ENCODE assay signal across 2 cellular contexts in the genomic region with DNA sequence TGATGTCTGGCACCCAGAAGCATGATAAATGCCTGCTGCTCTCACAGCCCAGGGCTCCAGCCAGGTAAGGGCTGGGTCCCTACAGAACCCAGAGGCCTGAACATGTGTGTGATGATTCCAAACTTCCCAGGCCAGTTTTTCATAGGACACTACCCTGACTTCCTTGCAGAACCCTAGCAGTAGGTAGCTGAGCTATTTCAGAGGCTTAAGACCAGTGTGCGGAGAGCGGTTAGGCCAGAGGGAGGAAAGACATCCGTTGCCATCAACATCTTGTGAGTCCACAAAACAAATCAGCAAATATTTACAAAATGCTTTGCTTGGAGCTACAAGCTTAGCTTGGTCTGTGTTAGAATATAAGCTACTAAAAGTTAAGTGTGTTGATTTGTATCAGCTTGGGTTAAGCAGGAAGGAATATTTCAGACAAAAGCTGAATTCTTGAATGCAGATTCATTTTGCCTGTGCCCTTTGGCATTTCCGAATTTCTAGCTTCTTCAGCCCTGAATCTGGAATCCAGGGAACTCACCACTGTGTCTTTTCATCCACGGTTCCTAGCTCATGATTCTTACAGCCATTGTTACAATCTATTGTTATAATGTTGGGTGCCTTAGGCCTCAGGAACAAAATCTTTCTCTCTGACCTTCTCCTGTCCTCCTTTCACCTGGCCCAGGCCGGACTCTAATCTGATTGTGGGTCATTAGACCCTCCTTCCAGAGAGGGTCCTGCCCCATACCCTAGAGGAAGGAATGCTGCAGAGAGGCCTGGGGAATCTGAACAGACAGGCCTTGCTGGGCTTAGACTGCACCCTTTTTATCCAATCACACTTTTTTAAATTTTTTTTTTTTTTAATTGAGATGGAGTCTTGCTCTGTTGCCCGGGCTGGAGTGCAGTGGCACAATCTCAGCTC.
TF ChIP-seq lines count a peak whose summit lies in the region.

No MANE protein-coding gene starts in this region.

TF ChIP-seq in SK-N-SH, 30 proteins besides CTCF, POLR2A, EP300 and RAD21 (continued from another document):
- TF ChIP-seq GATA2 (CRISPR knock-in tag; IDR thresholded peaks at IDR 0.05) (no peak), TCF12 (IDR thresholded peaks at IDR 0.05) (no peak), TEAD4 (IDR thresholded peaks at IDR 0.05; ENCODE audit: borderline replicate concordance, insufficient read depth) (no peak), JUND (IDR thresholded peaks at IDR 0.05) (no peak), YY1 (IDR thresholded peaks at IDR 0.05; ENCODE audit: low read depth) (no peak), RFX5 (IDR thresholded peaks at IDR 0.05; ENCODE audit: low read length) (no peak), CHD2 (IDR thresholded peaks at IDR 0.05; ENCODE audit: low read length, partially characterized antibody) (no peak)
- TF ChIP-seq, protein P1, sequence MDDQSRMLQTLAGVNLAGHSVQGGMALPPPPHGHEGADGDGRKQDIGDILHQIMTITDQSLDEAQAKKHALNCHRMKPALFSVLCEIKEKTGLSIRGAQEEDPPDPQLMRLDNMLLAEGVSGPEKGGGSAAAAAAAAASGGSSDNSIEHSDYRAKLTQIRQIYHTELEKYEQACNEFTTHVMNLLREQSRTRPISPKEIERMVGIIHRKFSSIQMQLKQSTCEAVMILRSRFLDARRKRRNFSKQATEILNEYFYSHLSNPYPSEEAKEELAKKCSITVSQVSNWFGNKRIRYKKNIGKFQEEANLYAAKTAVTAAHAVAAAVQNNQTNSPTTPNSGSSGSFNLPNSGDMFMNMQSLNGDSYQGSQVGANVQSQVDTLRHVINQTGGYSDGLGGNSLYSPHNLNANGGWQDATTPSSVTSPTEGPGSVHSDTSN (IDR thresholded peaks at IDR 0.05): no peak
- TF ChIP-seq, protein P2, sequence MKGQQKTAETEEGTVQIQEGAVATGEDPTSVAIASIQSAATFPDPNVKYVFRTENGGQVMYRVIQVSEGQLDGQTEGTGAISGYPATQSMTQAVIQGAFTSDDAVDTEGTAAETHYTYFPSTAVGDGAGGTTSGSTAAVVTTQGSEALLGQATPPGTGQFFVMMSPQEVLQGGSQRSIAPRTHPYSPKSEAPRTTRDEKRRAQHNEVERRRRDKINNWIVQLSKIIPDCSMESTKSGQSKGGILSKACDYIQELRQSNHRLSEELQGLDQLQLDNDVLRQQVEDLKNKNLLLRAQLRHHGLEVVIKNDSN (IDR thresholded peaks at IDR 0.05; ENCODE audit: borderline replicate concordance, low read depth): no peak
- TF ChIP-seq, protein P3, sequence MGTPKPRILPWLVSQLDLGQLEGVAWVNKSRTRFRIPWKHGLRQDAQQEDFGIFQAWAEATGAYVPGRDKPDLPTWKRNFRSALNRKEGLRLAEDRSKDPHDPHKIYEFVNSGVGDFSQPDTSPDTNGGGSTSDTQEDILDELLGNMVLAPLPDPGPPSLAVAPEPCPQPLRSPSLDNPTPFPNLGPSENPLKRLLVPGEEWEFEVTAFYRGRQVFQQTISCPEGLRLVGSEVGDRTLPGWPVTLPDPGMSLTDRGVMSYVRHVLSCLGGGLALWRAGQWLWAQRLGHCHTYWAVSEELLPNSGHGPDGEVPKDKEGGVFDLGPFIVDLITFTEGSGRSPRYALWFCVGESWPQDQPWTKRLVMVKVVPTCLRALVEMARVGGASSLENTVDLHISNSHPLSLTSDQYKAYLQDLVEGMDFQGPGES (IDR thresholded peaks at IDR 0.05; ENCODE audit: low read depth, low read length): no peak
- TF ChIP-seq, protein P4, sequence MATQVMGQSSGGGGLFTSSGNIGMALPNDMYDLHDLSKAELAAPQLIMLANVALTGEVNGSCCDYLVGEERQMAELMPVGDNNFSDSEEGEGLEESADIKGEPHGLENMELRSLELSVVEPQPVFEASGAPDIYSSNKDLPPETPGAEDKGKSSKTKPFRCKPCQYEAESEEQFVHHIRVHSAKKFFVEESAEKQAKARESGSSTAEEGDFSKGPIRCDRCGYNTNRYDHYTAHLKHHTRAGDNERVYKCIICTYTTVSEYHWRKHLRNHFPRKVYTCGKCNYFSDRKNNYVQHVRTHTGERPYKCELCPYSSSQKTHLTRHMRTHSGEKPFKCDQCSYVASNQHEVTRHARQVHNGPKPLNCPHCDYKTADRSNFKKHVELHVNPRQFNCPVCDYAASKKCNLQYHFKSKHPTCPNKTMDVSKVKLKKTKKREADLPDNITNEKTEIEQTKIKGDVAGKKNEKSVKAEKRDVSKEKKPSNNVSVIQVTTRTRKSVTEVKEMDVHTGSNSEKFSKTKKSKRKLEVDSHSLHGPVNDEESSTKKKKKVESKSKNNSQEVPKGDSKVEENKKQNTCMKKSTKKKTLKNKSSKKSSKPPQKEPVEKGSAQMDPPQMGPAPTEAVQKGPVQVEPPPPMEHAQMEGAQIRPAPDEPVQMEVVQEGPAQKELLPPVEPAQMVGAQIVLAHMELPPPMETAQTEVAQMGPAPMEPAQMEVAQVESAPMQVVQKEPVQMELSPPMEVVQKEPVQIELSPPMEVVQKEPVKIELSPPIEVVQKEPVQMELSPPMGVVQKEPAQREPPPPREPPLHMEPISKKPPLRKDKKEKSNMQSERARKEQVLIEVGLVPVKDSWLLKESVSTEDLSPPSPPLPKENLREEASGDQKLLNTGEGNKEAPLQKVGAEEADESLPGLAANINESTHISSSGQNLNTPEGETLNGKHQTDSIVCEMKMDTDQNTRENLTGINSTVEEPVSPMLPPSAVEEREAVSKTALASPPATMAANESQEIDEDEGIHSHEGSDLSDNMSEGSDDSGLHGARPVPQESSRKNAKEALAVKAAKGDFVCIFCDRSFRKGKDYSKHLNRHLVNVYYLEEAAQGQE (IDR thresholded peaks at IDR 0.05; ENCODE audit: low read depth, low read length): no peak

TF ChIP-seq in SK-N-SH treated with all-trans-retinoic acid at 6 μM for 48 hours, 23 proteins besides CTCF, POLR2A, EP300 and RAD21 (continued from another document):
- TF ChIP-seq, protein P5, sequence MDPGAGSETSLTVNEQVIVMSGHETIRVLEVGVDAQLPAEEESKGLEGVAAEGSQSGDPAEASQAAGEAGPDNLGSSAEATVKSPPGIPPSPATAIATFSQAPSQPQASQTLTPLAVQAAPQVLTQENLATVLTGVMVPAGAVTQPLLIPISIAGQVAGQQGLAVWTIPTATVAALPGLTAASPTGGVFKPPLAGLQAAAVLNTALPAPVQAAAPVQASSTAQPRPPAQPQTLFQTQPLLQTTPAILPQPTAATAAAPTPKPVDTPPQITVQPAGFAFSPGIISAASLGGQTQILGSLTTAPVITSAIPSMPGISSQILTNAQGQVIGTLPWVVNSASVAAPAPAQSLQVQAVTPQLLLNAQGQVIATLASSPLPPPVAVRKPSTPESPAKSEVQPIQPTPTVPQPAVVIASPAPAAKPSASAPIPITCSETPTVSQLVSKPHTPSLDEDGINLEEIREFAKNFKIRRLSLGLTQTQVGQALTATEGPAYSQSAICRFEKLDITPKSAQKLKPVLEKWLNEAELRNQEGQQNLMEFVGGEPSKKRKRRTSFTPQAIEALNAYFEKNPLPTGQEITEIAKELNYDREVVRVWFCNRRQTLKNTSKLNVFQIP (CRISPR knock-in tag; IDR thresholded peaks at IDR 0.05; ENCODE audit: borderline replicate concordance, low read depth): no peak
- TF ChIP-seq ESRRG (CRISPR knock-in tag; IDR thresholded peaks at IDR 0.05) (no peak), RARB (CRISPR knock-in tag; IDR thresholded peaks at IDR 0.05) (no peak), TOX (CRISPR knock-in tag; IDR thresholded peaks at IDR 0.05; ENCODE audit: borderline replicate concordance) (no peak), TCF4 (CRISPR knock-in tag; IDR thresholded peaks at IDR 0.05; ENCODE audit: borderline replicate concordance) (no peak), ZFP30 (CRISPR knock-in tag; IDR thresholded peaks at IDR 0.05) (no peak), BACH2 (CRISPR knock-in tag; IDR thresholded peaks at IDR 0.05; ENCODE audit: borderline replicate concordance) (no peak), PPARA (CRISPR knock-in tag; IDR thresholded peaks at IDR 0.05; ENCODE audit: borderline replicate concordance) (no peak)
- TF ChIP-seq, protein P6, sequence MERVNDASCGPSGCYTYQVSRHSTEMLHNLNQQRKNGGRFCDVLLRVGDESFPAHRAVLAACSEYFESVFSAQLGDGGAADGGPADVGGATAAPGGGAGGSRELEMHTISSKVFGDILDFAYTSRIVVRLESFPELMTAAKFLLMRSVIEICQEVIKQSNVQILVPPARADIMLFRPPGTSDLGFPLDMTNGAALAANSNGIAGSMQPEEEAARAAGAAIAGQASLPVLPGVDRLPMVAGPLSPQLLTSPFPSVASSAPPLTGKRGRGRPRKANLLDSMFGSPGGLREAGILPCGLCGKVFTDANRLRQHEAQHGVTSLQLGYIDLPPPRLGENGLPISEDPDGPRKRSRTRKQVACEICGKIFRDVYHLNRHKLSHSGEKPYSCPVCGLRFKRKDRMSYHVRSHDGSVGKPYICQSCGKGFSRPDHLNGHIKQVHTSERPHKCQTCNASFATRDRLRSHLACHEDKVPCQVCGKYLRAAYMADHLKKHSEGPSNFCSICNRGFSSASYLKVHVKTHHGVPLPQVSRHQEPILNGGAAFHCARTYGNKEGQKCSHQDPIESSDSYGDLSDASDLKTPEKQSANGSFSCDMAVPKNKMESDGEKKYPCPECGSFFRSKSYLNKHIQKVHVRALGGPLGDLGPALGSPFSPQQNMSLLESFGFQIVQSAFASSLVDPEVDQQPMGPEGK (CRISPR knock-in tag; IDR thresholded peaks at IDR 0.05; ENCODE audit: borderline replicate concordance): no peak
- TF ChIP-seq, protein P7, sequence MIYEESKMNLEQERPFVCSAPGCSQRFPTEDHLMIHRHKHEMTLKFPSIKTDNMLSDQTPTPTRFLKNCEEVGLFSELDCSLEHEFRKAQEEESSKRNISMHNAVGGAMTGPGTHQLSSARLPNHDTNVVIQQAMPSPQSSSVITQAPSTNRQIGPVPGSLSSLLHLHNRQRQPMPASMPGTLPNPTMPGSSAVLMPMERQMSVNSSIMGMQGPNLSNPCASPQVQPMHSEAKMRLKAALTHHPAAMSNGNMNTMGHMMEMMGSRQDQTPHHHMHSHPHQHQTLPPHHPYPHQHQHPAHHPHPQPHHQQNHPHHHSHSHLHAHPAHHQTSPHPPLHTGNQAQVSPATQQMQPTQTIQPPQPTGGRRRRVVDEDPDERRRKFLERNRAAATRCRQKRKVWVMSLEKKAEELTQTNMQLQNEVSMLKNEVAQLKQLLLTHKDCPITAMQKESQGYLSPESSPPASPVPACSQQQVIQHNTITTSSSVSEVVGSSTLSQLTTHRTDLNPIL (CRISPR knock-in tag; IDR thresholded peaks at IDR 0.05; ENCODE audit: low read depth): no peak
